In genomic region chr21:32772281-32773047, GRCh38 we compare ENCODE assay signal across 8 cellular contexts. TPM values are rescaled to one million over a fixed set of nuclear protein-coding genes. Genes with fewer than 3 reads are reported as not detected.
DNase-seq lines count a peak whose midpoint lies in the region; ATAC-seq, FAIRE-seq and TF ChIP-seq lines count a peak whose summit lies in the region.

No MANE protein-coding gene starts in this region.

- TF ChIP-seq CTCF in RWPE2 (IDR thresholded peaks at IDR 0.05; ENCODE audit: poor library complexity, severe bottlenecking) (no peak), hepatocyte (IDR thresholded peaks at IDR 0.05; ENCODE audit: poor library complexity) (no peak)

- peaks cover 16% of the 10 kb centered on the region for H3K36me3 Mint-ChIP-seq in activated naive CD8-positive, alpha-beta T cell

- peak overlapping the region; percentile 100 for H3K27ac Mint-ChIP-seq in activated naive CD8-positive, alpha-beta T cell

- H3K79me2 ChIP-seq in hepatocyte, result peaks cover 45% of the 10 kb centered on the region

- in situ Hi-C loops in ACHN (cut with HindIII; ENCODE audit: low pct_ligation_motif_present, low pct_unique_long_range_greater_than_20kb, low sequenced_read_pairs), result no loop called here

- no peak for FAIRE-seq in small intestine (lab: Jason Lieb, UNC)

- H3K9me2 ChIP-seq in hepatocyte (replicated peaks; ENCODE audit: insufficient read depth), result no peaks in the 10 kb centered on the region

- 38% methylated on average over 13 of the region's 13 CpGs for WGBS in hepatocyte (ENCODE audit: low lambda C conversion rate, missing lambda C conversion rate)
- WGBS in small intestine, 3 donors, result 6 to 22% (median 8%) methylated on average over 13 of the region's 13 CpGs

- no peaks in the 10 kb centered on the region for H3K9me3 ChIP-seq in RWPE2 (ENCODE audit: severe bottlenecking)
- H3K9me3 ChIP-seq in hepatocyte (ENCODE audit: low read depth), result no peaks in the 10 kb centered on the region
- H3K9me3 ChIP-seq in small intestine (ENCODE audit: control insufficient read depth, low read depth), result no peaks in the 10 kb centered on the region

- no peaks in the 10 kb centered on the region for H3K9me3 Mint-ChIP-seq in activated naive CD8-positive, alpha-beta T cell (ENCODE audit: low read depth)

- H3K4me3 ChIP-seq in RWPE2 (ENCODE audit: severe bottlenecking) (peak overlapping the region; percentile 99), hepatocyte (peak overlapping the region; percentile 38), small intestine (ENCODE audit: low read depth in 1 of 2, low read length in 2 of 2) (peak overlapping the region in 1 of 2 donors; percentile 86)

- H3K4me1 ChIP-seq in RWPE2 (ENCODE audit: insufficient read depth, poor library complexity, severe bottlenecking), result peaks cover 3% of the 10 kb centered on the region
- peaks cover 28% of the 10 kb centered on the region for H3K4me1 ChIP-seq in hepatocyte (ENCODE audit: insufficient read depth)
- H3K4me1 ChIP-seq in small intestine (ENCODE audit: control insufficient read depth in 2 of 2, insufficient read depth in 1 of 2, low read depth in 1 of 2, low read length in 1 of 2), result peaks cover 3 to 4% of the 10 kb centered on the region in 2 donors

- H2AFZ ChIP-seq in hepatocyte, result peak overlapping the region; percentile 85

- H3K27me3 ChIP-seq in RWPE2 (ENCODE audit: insufficient read depth, poor library complexity, severe bottlenecking) (no peaks in the 10 kb centered on the region), hepatocyte (no peaks in the 10 kb centered on the region), small intestine (ENCODE audit: control insufficient read depth in 2 of 2, insufficient read depth in 2 of 2, low read length in 2 of 2) (no peaks in the 10 kb centered on the region)

- peak overlapping the region; percentile 75 for H3K4me2 ChIP-seq in hepatocyte

- H3K4me1 Mint-ChIP-seq in activated naive CD8-positive, alpha-beta T cell (ENCODE audit: low read depth), result peaks cover 48% of the 10 kb centered on the region

- H3K36me3 ChIP-seq in RWPE2 (ENCODE audit: low read depth), result peaks cover 26% of the 10 kb centered on the region
- H3K36me3 ChIP-seq in hepatocyte (replicated peaks; ENCODE audit: insufficient read depth, low read depth), result no peaks in the 10 kb centered on the region
- no peaks in the 10 kb centered on the region for H3K36me3 ChIP-seq in small intestine (ENCODE audit: control insufficient read depth in 2 of 2, insufficient read depth in 2 of 2, low read length in 2 of 2)

- no peak for ATAC-seq in RWPE2 (ENCODE audit: low read depth)

- peak overlapping the region; percentile 98 for H3K4me3 Mint-ChIP-seq in activated naive CD8-positive, alpha-beta T cell

- H3K27ac ChIP-seq in RWPE2 (ENCODE audit: poor library complexity, severe bottlenecking), result peak overlapping the region; percentile 66
- peak overlapping the region; percentile 92 for H3K27ac ChIP-seq in hepatocyte
- H3K27ac ChIP-seq in small intestine (ENCODE audit: low read depth in 1 of 2, low read length in 1 of 2), result peak overlapping the region; percentile 87 to 92

- H4K20me1 ChIP-seq in hepatocyte (ENCODE audit: insufficient read depth, poor library complexity, severe bottlenecking), result peaks cover 35% of the 10 kb centered on the region

- H3K27me3 Mint-ChIP-seq in activated naive CD8-positive, alpha-beta T cell, result no peaks in the 10 kb centered on the region

- DNase-seq in ACHN (peak; percentile 26), H4 (ENCODE audit: low spot score) (peak; percentile 23), RWPE2 (ENCODE audit: low spot score) (no peak), hepatocyte (ENCODE audit: low spot score) (peak; percentile 80), small intestine (peak; percentile 77), SK-N-DZ (ENCODE audit: low spot score) (no peak), NCI-H1048 (lab: John Stamatoyannopoulos, UW) (no peak)

RNA-seq across cellular contexts. Expression of gene PAXBP1, which starts 0.9 kb away (rescaled TPM):
- total RNA-seq in H4 (2014; rRNA removed; shearing (Covaris generic)), result 10.7 and 12.5 TPM in 2 replicates
- 44.5 and 50.9 TPM in 2 replicates for total RNA-seq in hepatocyte
- polyA plus RNA-seq in hepatocyte, result 17.9 and 28.8 TPM in 2 replicates
- polyA plus RNA-seq in small intestine, result 10 to 100 TPM; 19.0 to 38.2 (median 28.1) TPM
- polyA plus RNA-seq in SK-N-DZ (2014; cell fraction: cytosol; rRNA removed), result 44.3 and 47.0 TPM in 2 replicates
- polyA plus RNA-seq in SK-N-DZ (2014; cell fraction: nucleus; rRNA removed), result 399 and 504 TPM in 2 replicates

RNA-seq across cellular contexts. Expression of gene SYNJ1, which starts 44.7 kb away (rescaled TPM):
- total RNA-seq in H4 (2014; rRNA removed; shearing (Covaris generic)), result 5.5 and 8.1 TPM in 2 replicates
- total RNA-seq in hepatocyte, result 4.7 and 8.9 TPM in 2 replicates
- polyA plus RNA-seq in hepatocyte (3.9 and 7.8 TPM in 2 replicates), small intestine (1 to 10 TPM; 4.6 to 7.8 (median 5.4) TPM)
- 2.1 and 5.2 TPM in 2 replicates for polyA plus RNA-seq in SK-N-DZ (2014; cell fraction: cytosol; rRNA removed)
- 8.7 and 16.8 TPM in 2 replicates for polyA plus RNA-seq in SK-N-DZ (2014; cell fraction: nucleus; rRNA removed)

Comparison
In these comparisons a context has a peak if more than half of its experiments do, and no peak if none do; other contexts are left out.
1. DNase-seq: peak in ACHN (single experiment), H4 (single experiment), hepatocyte (single experiment) and small intestine (single experiment); none in RWPE2 (single experiment), SK-N-DZ (single experiment) and NCI-H1048 (single experiment).
2. Peak in every context shown above with its lines, with median percentiles within 50 percentile points of each other: H3K27ac ChIP-seq.